ENCODE assay signal across 8 cellular contexts in genomic region chr16:67244387-67245188, GRCh38. TPM values are rescaled to one million over a fixed set of nuclear protein-coding genes. Genes with fewer than 3 reads are reported as not detected.
DNase-seq lines count a peak whose midpoint lies in the region; ATAC-seq, FAIRE-seq and TF ChIP-seq lines count a peak whose summit lies in the region.

No MANE protein-coding gene starts in this region.

- peak; percentile 56 for ATAC-seq in GM21390 (IDR thresholded peaks at IDR 0.05; ENCODE audit: unreplicated experiment)

- H2BK15ac ChIP-seq in mesendoderm (replicated peaks; ENCODE audit: low read depth), result no peak overlapping the region

- H3K27me3 ChIP-seq in CD8-positive, alpha-beta memory T cell (ENCODE audit: insufficient read depth, low read length, poor library complexity, severe bottlenecking), result no peaks in the 10 kb centered on the region
- peaks cover 3% of the 10 kb centered on the region for H3K27me3 ChIP-seq in mesendoderm (ENCODE audit: insufficient read depth, low read length, poor library complexity)

- no peaks in the 10 kb centered on the region for H3K36me3 ChIP-seq in CD8-positive, alpha-beta memory T cell (ENCODE audit: insufficient read depth, low read length)
- no peaks in the 10 kb centered on the region for H3K36me3 ChIP-seq in mesendoderm (ENCODE audit: control insufficient read depth, insufficient read depth, low read length)

- peaks cover 0 to 10% (median 2%) of the 10 kb centered on the region in 3 donors for H3K36me3 Mint-ChIP-seq in CD8-positive, alpha-beta memory T cell
- no peaks in the 10 kb centered on the region for H3K36me3 Mint-ChIP-seq in chondrocyte (ENCODE audit: low read depth)

- H3K4me2 ChIP-seq in mesendoderm (ENCODE audit: low read length), result no peak overlapping the region

- peak overlapping the region; percentile 72 to 92 (median 80) for H3K4me3 Mint-ChIP-seq in CD8-positive, alpha-beta memory T cell
- peak overlapping the region; percentile 84 for H3K4me3 Mint-ChIP-seq in chondrocyte (ENCODE audit: unreplicated experiment)

- no peak overlapping the region for H2BK120ac ChIP-seq in mesendoderm (ENCODE audit: low read depth, low read length)

- H3K9me3 Mint-ChIP-seq in CD8-positive, alpha-beta memory T cell, result no peaks in the 10 kb centered on the region
- H3K9me3 Mint-ChIP-seq in chondrocyte (ENCODE audit: low read depth), result no peaks in the 10 kb centered on the region

- peaks cover 12% of the 10 kb centered on the region for H3K79me2 ChIP-seq in mesendoderm (ENCODE audit: control insufficient read depth, insufficient read depth, low read length)

- H3K4me3 ChIP-seq in CD8-positive, alpha-beta memory T cell (ENCODE audit: low read length), result peak overlapping the region; percentile 1
- no peak overlapping the region for H3K4me3 ChIP-seq in mesendoderm (ENCODE audit: low read length)

- peaks cover 12% of the 10 kb centered on the region for H3K79me1 ChIP-seq in mesendoderm (ENCODE audit: low read length)

- peak overlapping the region; percentile 82 for H2AK5ac ChIP-seq in mesendoderm (ENCODE audit: low read length)

- WGBS in mesendoderm (ENCODE audit: extremely low coverage, insufficient coverage, low lambda C conversion rate), result no CpG with 5 or more reads among the region's 5 CpGs

- POLR2A ChIA-PET in CD8-positive, alpha-beta memory T cell (lab: Charles Lee), result interaction anchor here (0.6 to 2.2 kb wide), 5 partner anchors 18 to 86 kb away, joined by 3 to 15 read pairs (median 4); partner anchors contain the start of genes E2F4 and TMEM208

- peaks cover 32 to 57% (median 44%) of the 10 kb centered on the region in 3 donors for H3K4me1 Mint-ChIP-seq in CD8-positive, alpha-beta memory T cell
- peaks cover 69% of the 10 kb centered on the region for H3K4me1 Mint-ChIP-seq in chondrocyte (ENCODE audit: low read depth)

- TF ChIP-seq CTCF in chondrocyte (IDR thresholded peaks at IDR 0.05), result peak; percentile 24

- CTCF ChIA-PET in CD8-positive, alpha-beta memory T cell (lab: Charles Lee), result interaction anchor here (0.6 to 1.7 kb wide), 7 partner anchors 9 to 237 kb away, joined by 3 to 12 read pairs (median 3); partner anchors contain the start of genes ATP6V0D1 and TMEM208

- no peak overlapping the region for H3K23ac ChIP-seq in mesendoderm (ENCODE audit: low read length)

- peak; percentile 61 to 89 (median 67) for DNase-seq in CD8-positive, alpha-beta memory T cell
- DNase-seq in HTR-8/SVneo (ENCODE audit: insufficient read length, low spot score), result peak; percentile 82
- peak; percentile 37 to 45 (median 42) for DNase-seq in activated CD4-positive, CD25-positive, alpha-beta regulatory T cell (lab: John Stamatoyannopoulos, UW)
- DNase-seq in chondrocyte (ENCODE audit: low spot score), result peak; percentile 66
- DNase-seq in mesendoderm, result peak; percentile 77
- peak; percentile 62 to 73 for DNase-seq in stimulated activated CD8-positive, alpha-beta memory T cell treated with anti-CD3 and anti-CD28 coated beads, Interleukin-4, amount 100 ng/mL, for 4 hours (ENCODE audit: low read depth in 2 of 2, low spot score in 1 of 2)
- no peak for DNase-seq in NCI-H2081 (lab: John Stamatoyannopoulos, UW)

- no peaks in the 10 kb centered on the region for H3K27me3 Mint-ChIP-seq in CD8-positive, alpha-beta memory T cell
- no peaks in the 10 kb centered on the region for H3K27me3 Mint-ChIP-seq in chondrocyte (ENCODE audit: low read depth)

- H4K5ac ChIP-seq in mesendoderm (ENCODE audit: low read length), result no peak overlapping the region

- no peaks in the 10 kb centered on the region for H3K9me3 ChIP-seq in CD8-positive, alpha-beta memory T cell (ENCODE audit: low read length)

- peak overlapping the region; percentile 90 to 98 (median 95) for H3K27ac Mint-ChIP-seq in CD8-positive, alpha-beta memory T cell
- H3K27ac Mint-ChIP-seq in chondrocyte (ENCODE audit: unreplicated experiment), result peak overlapping the region; percentile 98

- peak overlapping the region; percentile 72 for H3K27ac ChIP-seq in CD8-positive, alpha-beta memory T cell (ENCODE audit: low read depth, low read length)
- no peak overlapping the region for H3K27ac ChIP-seq in mesendoderm (ENCODE audit: low read depth, low read length)

- peak overlapping the region; percentile 40 for H2BK5ac ChIP-seq in mesendoderm (ENCODE audit: low read length)

- H3K4ac ChIP-seq in mesendoderm (ENCODE audit: low read depth, low read length), result no peak overlapping the region

- no peak overlapping the region for H4K8ac ChIP-seq in mesendoderm (ENCODE audit: low read depth, low read length)

- peak overlapping the region; percentile 40 for H3K9ac ChIP-seq in mesendoderm (ENCODE audit: low read length)

- no peak for FAIRE-seq in HTR-8/SVneo (lab: Jason Lieb, UNC)

- H3K4me1 ChIP-seq in CD8-positive, alpha-beta memory T cell (ENCODE audit: insufficient read depth, low read length), result peaks cover 43% of the 10 kb centered on the region
- peaks cover 29% of the 10 kb centered on the region for H3K4me1 ChIP-seq in mesendoderm (ENCODE audit: control insufficient read depth, low read depth, low read length)

- H3K56ac ChIP-seq in mesendoderm (ENCODE audit: low read length), result peak overlapping the region; percentile 94

- H3K18ac ChIP-seq in mesendoderm (ENCODE audit: low read length), result no peak overlapping the region

RNA-seq across cellular contexts. Expression of gene FHOD1, which starts 2.7 kb away (rescaled TPM):
- total RNA-seq in CD8-positive, alpha-beta memory T cell, result 100 to 1,000 TPM; 111 to 117 TPM
- 5.5 TPM for polyA plus RNA-seq in CD8-positive, alpha-beta memory T cell
- 32.9 to 50.1 TPM (median 35.6 TPM) in 3 replicates for total RNA-seq in chondrocyte
- 37.1 TPM for polyA plus RNA-seq in mesendoderm (2013, experiment 1 of 2)
- polyA plus RNA-seq in mesendoderm (2013, experiment 2 of 2), result 37.3 TPM

RNA-seq across cellular contexts. Expression of gene SLC9A5, which starts 4.2 kb away (rescaled TPM):
- 1 to 10 TPM; 5.2 TPM for total RNA-seq in CD8-positive, alpha-beta memory T cell
- not detected for polyA plus RNA-seq in CD8-positive, alpha-beta memory T cell
- 3.0 to 5.6 TPM (median 3.4 TPM) in 3 replicates for total RNA-seq in chondrocyte
- polyA plus RNA-seq in mesendoderm (2013, experiment 1 of 2), result 1.1 TPM
- polyA plus RNA-seq in mesendoderm (2013, experiment 2 of 2), result 0.95 TPM

RNA-seq across cellular contexts. Expression of gene TMEM208, which starts 17.7 kb away (rescaled TPM):
- total RNA-seq in CD8-positive, alpha-beta memory T cell, result 10 to 100 TPM; 58.4 to 69.5 TPM
- 83.7 TPM for polyA plus RNA-seq in CD8-positive, alpha-beta memory T cell
- total RNA-seq in chondrocyte, result 41.7 to 55.7 TPM (median 43.2 TPM) in 3 replicates
- 37.1 TPM for polyA plus RNA-seq in mesendoderm (2013, experiment 1 of 2)
- 34.1 TPM for polyA plus RNA-seq in mesendoderm (2013, experiment 2 of 2)

RNA-seq across cellular contexts. Expression of gene PLEKHG4, which starts 34.7 kb away (rescaled TPM):
- total RNA-seq in CD8-positive, alpha-beta memory T cell, result 10 to 100 TPM; 25.3 to 29.3 TPM
- polyA plus RNA-seq in CD8-positive, alpha-beta memory T cell, result 1.6 TPM
- total RNA-seq in chondrocyte, result 17.5 to 22.4 TPM (median 18.9 TPM) in 3 replicates
- 1.8 TPM for polyA plus RNA-seq in mesendoderm (2013, experiment 1 of 2)
- polyA plus RNA-seq in mesendoderm (2013, experiment 2 of 2), result 2.0 TPM

RNA-seq across cellular contexts. Expression of gene ELMO3, which starts 45.7 kb away (rescaled TPM):
- 1 to 10 TPM; 5.0 to 5.3 TPM for total RNA-seq in CD8-positive, alpha-beta memory T cell
- not detected for polyA plus RNA-seq in CD8-positive, alpha-beta memory T cell
- total RNA-seq in chondrocyte, result 1.1 to 1.2 TPM (median 1.1 TPM) in 3 replicates
- polyA plus RNA-seq in mesendoderm (2013, experiment 1 of 2), result 2.1 TPM
- polyA plus RNA-seq in mesendoderm (2013, experiment 2 of 2), result 2.1 TPM

Comparison
In these comparisons a context has a peak if more than half of its experiments do, and no peak if none do; other contexts are left out.
1. DNase-seq: peak in CD8-positive, alpha-beta memory T cell (5 of 5), HTR-8/SVneo (single experiment), activated CD4-positive, CD25-positive, alpha-beta regulatory T cell (4 of 4), chondrocyte (single experiment), mesendoderm (single experiment) and stimulated activated CD8-positive, alpha-beta memory T cell treated with anti-CD3 and anti-CD28 coated beads, Interleukin-4, amount 100 ng/mL, for 4 hours (2 of 2); none in NCI-H2081 (0 of 2).